In the genomic region with DNA sequence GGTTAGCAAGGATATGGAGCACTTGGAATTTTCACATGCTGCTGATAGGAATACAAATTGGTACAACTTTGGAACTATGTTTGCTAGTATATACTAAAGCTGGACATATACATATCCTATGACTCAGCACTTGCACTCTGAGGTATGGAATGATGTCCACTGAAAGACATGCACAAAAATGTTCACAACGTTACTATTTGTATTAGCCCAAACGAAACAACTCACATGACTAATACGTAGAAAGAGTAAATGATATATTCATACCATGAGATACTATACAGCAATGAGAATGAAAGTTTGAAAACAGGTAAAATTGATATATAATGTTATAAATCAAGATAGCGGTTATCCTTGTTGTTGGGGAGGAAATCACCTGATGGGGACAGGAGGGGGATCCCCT, we compare ENCODE assay signal across 16 cellular contexts. TPM values are rescaled to one million over a fixed set of nuclear protein-coding genes. Genes with fewer than 3 reads are reported as not detected.
A peak's percentile ranks its signal among the peaks of the same experiment; 100 is the strongest.
DNase-seq lines count a peak whose midpoint lies in the region; ATAC-seq, FAIRE-seq and TF ChIP-seq lines count a peak whose summit lies in the region.
"Had no signal": no experiment of that assay in that cellular context is flagged by ENCODE, and none has a peak within 500 bp of the region (broad histone marks: within the 10 kb centered on the region; RNA-seq: fewer than 3 reads in every experiment).

No MANE protein-coding gene starts in this region.

- H3K4me1 ChIP-seq in body of pancreas = no peaks in the 10 kb centered on the region
- H3K4me1 ChIP-seq: HAP-1, psoas muscle had no signal

- H3K4me3 Mint-ChIP-seq in memory B cell = no peak overlapping the region

- H3K36me3 Mint-ChIP-seq in memory B cell = peaks cover 17% of the 10 kb centered on the region

- no peak overlapping the region for H3K27ac ChIP-seq in body of pancreas
- H3K27ac ChIP-seq: 22Rv1, psoas muscle, testis had no signal

- ATAC-seq in HG03558 (IDR thresholded peaks at IDR 0.05; ENCODE audit: extremely low read depth, unreplicated experiment) = peak; percentile 42
- ATAC-seq in memory B cell (ENCODE audit: low read depth) = no peak
- no peak for ATAC-seq in body of pancreas
- ATAC-seq: psoas muscle had no signal

- peak; percentile 23 for FAIRE-seq in H54 (lab: Jason Lieb, UNC)
- FAIRE-seq: D721Med had no signal

- H3K9me3 ChIP-seq in body of pancreas = no peaks in the 10 kb centered on the region
- H3K9me3 ChIP-seq: HAP-1, psoas muscle, testis had no signal

- TF ChIP-seq POLR2A in H54 (IDR thresholded peaks at IDR 0.05; ENCODE audit: low read depth, low read length) (no peak), body of pancreas (IDR thresholded peaks at IDR 0.05) (no peak)

- intact Hi-C loops in body of pancreas (cut with DNase I) = no loop called here

- H3K27me3 Mint-ChIP-seq in memory B cell = no peaks in the 10 kb centered on the region

- H3K36me3 ChIP-seq in body of pancreas (replicated peaks in 1 of 2; ENCODE audit: insufficient read depth in 1 of 2, low read depth in 2 of 2) = no peaks in the 10 kb centered on the region
- H3K36me3 ChIP-seq: HAP-1 had no signal

- WGBS in body of pancreas, 2 donors = 69 to 76% methylated on average over 4 of the region's 4 CpGs

- peaks cover 41% of the 10 kb centered on the region for H3K4me1 Mint-ChIP-seq in memory B cell

- H3K9me3 Mint-ChIP-seq in memory B cell = no peaks in the 10 kb centered on the region

- H3K27me3 ChIP-seq in body of pancreas = no peaks in the 10 kb centered on the region
- H3K27me3 ChIP-seq: testis had no signal

- no peak for TF ChIP-seq CTCF in body of pancreas (IDR thresholded peaks at IDR 0.05)

- H3K4me3 ChIP-seq in body of pancreas = no peak overlapping the region
- H3K4me3 ChIP-seq: HAP-1, psoas muscle, testis had no signal

- peak overlapping the region; percentile 85 for H3K27ac Mint-ChIP-seq in memory B cell

- DNase-seq in DMS53 (lab: John Stamatoyannopoulos, UW) (peak; percentile 11), DMS53 treated with DMSO at 0.1 percent for 48 hours (lab: John Stamatoyannopoulos, UW; ENCODE audit: unreplicated experiment) (no peak), H54 (ENCODE audit: insufficient read length, low spot score) (no peak), memory B cell (ENCODE audit: low spot score in 2 of 2) (no peak), glomerular visceral epithelial cell (ENCODE audit: extremely low spot score) (no peak), GM19240 (ENCODE audit: insufficient read length, low spot score) (no peak), body of pancreas (no peak)
- DNase-seq: activated effector memory CD4-positive, alpha-beta T cell treated with anti-CD3 and anti-CD28 coated beads, Interleukin-2, amount 50 U/mL, for 16 hours; NCI-H1048; NCI-H69; psoas muscle; testis had no signal

RNA-seq across cellular contexts. Expression of a gene that starts 45.5 kb away (rescaled TPM):
- 10 to 100 TPM; 23.4 to 33.5 TPM for total RNA-seq in body of pancreas

RNA-seq across cellular contexts. Expression of a gene that starts 47.6 kb away (rescaled TPM):
- 1 to 10 TPM; 3.4 to 3.6 TPM for total RNA-seq in body of pancreas

RNA-seq across cellular contexts. Expression of a gene that starts 53.3 kb away (rescaled TPM):
- 100 to 1,000 TPM in 1 of 2 donors, 10 to 100 TPM in 1; 89.8 to 109 TPM for total RNA-seq in body of pancreas
